ENCODE assay signal across 22 cellular contexts in genomic region chr15:101342065-101342464, GRCh38.
"Had no signal": no experiment of that assay in that cellular context is flagged by ENCODE, and none has a peak within 500 bp of the region (broad histone marks: within the 10 kb centered on the region; RNA-seq: fewer than 3 reads in every experiment).

No MANE protein-coding gene starts in this region.

- DNase-seq: activated CD4-positive, alpha-beta memory T cell treated with anti-CD3 and anti-CD28 coated beads for 36 hours; activated CD4-positive, alpha-beta T cell treated with anti-CD3 and anti-CD28 coated beads for 36 hours; activated naive CD4-positive, alpha-beta T cell treated with Interleukin-2 at 50 U/mL for 16 hours; activated naive CD8-positive, alpha-beta T cell treated with anti-CD3 and anti-CD28 coated beads for 36 hours; activated T-cell treated with anti-CD3 and anti-CD28 coated beads, Interleukin-2, amount 50 U/mL, for 48 hours; central memory CD4-positive, alpha-beta T cell; effector memory CD4-positive, alpha-beta T cell; glutamatergic neuron; hippocampal formation; kidney glomerular epithelial cell; left lung; midbrain; ovary; spleen; stimulated activated CD4-positive, alpha-beta T cell treated with anti-CD3 and anti-CD28 coated beads, Interleukin-4, amount 100 ng/mL, for 24 hours; stimulated activated naive CD8-positive, alpha-beta T cell treated with anti-CD3 and anti-CD28 coated beads, Interleukin-15, Interleukin-2, amounts not matched to agents 100 U/mL and 50 U/mL, for 24 hours; T-helper 2 cell; upper lobe of left lung had no signal

- H3K4me1 Mint-ChIP-seq: activated CD4-positive, alpha-beta T cell treated with anti-CD3 and anti-CD28 coated beads for 36 hours; activated naive CD8-positive, alpha-beta T cell treated with anti-CD3 and anti-CD28 coated beads for 36 hours; WTC11 had no signal

- H3K27ac Mint-ChIP-seq: activated CD4-positive, alpha-beta memory T cell treated with anti-CD3 and anti-CD28 coated beads for 36 hours; activated CD4-positive, alpha-beta T cell treated with anti-CD3 and anti-CD28 coated beads for 36 hours; activated naive CD8-positive, alpha-beta T cell treated with anti-CD3 and anti-CD28 coated beads for 36 hours; nephron; WTC11 had no signal

- H3K4me3 Mint-ChIP-seq: activated CD4-positive, alpha-beta memory T cell treated with anti-CD3 and anti-CD28 coated beads for 36 hours; activated CD4-positive, alpha-beta T cell treated with anti-CD3 and anti-CD28 coated beads for 36 hours; activated naive CD8-positive, alpha-beta T cell treated with anti-CD3 and anti-CD28 coated beads for 36 hours; nephron; WTC11 had no signal

- H3K4me3 ChIP-seq: esophagus muscularis mucosa, left lung, ovary, prostate gland, spleen, upper lobe of left lung had no signal

- ATAC-seq: activated CD4-positive, alpha-beta T cell treated with anti-CD3 and anti-CD28 coated beads for 36 hours; left lung; stimulated activated naive CD8-positive, alpha-beta T cell treated with anti-CD3 and anti-CD28 coated beads, Interleukin-15, Interleukin-2, amounts not matched to agents 100 U/mL and 50 U/mL, for 24 hours; WTC11 had no signal

- H3K36me3 Mint-ChIP-seq: activated naive CD8-positive, alpha-beta T cell treated with anti-CD3 and anti-CD28 coated beads for 36 hours; WTC11 had no signal

- H3K9me3 Mint-ChIP-seq: activated CD4-positive, alpha-beta memory T cell treated with anti-CD3 and anti-CD28 coated beads for 36 hours; WTC11 had no signal
